In the genomic region with DNA sequence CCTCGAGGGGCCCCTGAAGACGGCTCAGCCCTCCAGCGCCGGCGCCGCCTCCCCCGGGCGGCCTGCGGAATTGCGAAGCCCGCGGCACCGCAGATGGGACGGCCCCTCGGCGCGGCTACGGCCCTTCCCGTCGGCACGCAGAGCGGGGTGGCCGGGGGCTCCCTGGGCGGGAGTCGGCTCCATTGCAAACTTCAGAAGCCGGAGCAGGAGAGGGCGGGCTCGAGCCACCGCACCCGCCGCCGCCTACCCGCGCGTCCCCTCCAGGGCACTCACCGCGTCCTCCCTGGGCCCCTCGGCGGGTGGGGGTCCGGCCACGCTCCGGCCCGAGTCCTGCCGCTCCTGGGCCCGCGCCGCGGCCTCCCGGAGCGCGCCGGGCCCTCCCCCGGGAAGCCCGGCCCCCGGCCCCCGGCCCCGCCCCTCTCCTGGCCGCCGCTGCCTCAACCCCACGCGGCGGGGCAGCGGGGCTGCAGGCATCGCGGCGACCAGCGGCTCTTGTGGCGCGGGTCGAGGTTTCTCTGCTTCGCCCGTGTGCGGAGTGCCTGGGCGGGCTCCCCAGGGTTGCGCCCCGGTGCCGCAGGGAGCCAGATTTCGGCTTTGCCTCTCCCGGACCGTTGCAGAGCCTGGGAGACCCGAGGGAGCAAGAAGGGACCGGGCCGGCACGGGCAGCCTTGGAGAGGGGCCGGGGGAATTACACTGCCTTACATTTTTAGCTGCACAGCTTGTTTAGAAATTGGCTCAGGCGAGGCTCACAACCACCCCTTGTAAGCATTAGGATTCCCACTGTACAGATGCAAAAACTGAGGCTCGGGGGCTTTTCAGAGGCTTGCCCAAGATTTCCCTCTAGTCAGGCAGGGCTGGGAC, we compare ENCODE assay signal across 8 cellular contexts. TPM values are rescaled to one million over a fixed set of nuclear protein-coding genes. Genes with fewer than 3 reads are reported as not detected.
DNase-seq lines count a peak whose midpoint lies in the region; ATAC-seq, FAIRE-seq and TF ChIP-seq lines count a peak whose summit lies in the region.

A gene (minus strand): TSS at position 359 of the 861 bp plus-strand sequence. CDS start 3,707 bp downstream, outside the sequence.

- no peak for FAIRE-seq in pancreas (lab: Jason Lieb, UNC)

- H3K4me3 Mint-ChIP-seq in activated naive CD8-positive, alpha-beta T cell treated with anti-CD3 and anti-CD28 coated beads, Interleukin-2, amount 10 ng/mL, durations not matched to agents 7 days and 5 days, result peak within 1 kb of the TSS; percentile 77

- peak; percentile 53 for ATAC-seq in PC-3
- peak; percentile 57 for ATAC-seq in activated naive CD8-positive, alpha-beta T cell treated with anti-CD3 and anti-CD28 coated beads, Interleukin-2, amount 10 ng/mL, durations not matched to agents 7 days and 5 days (ENCODE audit: low read depth)
- peak; percentile 63 for ATAC-seq in Right ventricle myocardium superior (ENCODE audit: poor library complexity)
- peak; percentile 69 to 80 (median 76) for ATAC-seq in pancreas
- ATAC-seq in HG03159 (IDR thresholded peaks at IDR 0.05; ENCODE audit: unreplicated experiment), result no peak

- H3K27me3 ChIP-seq in H7 (ENCODE audit: control insufficient read depth, insufficient read depth, low read length) (peaks cover 7% of the 10 kb centered on the region), PC-3 (ENCODE audit: low read length) (no peaks in the 10 kb centered on the region), pancreas (no peaks in the 10 kb centered on the region)

- POLR2A ChIA-PET in PC-3 (lab: Charles Lee; ENCODE audit: unreplicated experiment), result interaction anchor here (1.3 kb wide), 1 partner anchor 29 kb away, joined by 9 read pairs; a partner anchor contains a TSS
- POLR2A ChIA-PET in activated naive CD8-positive, alpha-beta T cell treated with anti-CD3 and anti-CD28 coated beads, Interleukin-2, amount 10 ng/mL, durations not matched to agents 7 days and 5 days (lab: Charles Lee), result interaction anchor here (0.5 to 2.2 kb wide), 7 partner anchors 8 to 376 kb away, joined by 3 to 19 read pairs (median 5); a partner anchor contains a TSS

- no peaks in the 10 kb centered on the region for H3K9me2 ChIP-seq in PC-3 (replicated peaks; ENCODE audit: low read length)

- peak within 1 kb of the TSS; percentile 87 for H2AFZ ChIP-seq in PC-3 (ENCODE audit: low read length)

- H3F3A ChIP-seq in PC-3 (ENCODE audit: low read length, unreplicated experiment), result no peaks in the 10 kb centered on the region

- DNase-seq in Caki2 (ENCODE audit: low read depth) (no peak), H7 (peak; percentile 92), PC-3 (peak; percentile 63), Right ventricle myocardium superior (peak; percentile 70), pancreas (peak in 5 of 6 donors; percentile 63 to 85 (median 79)), COLO829 (ENCODE audit: low spot score) (no peak)
- peak; percentile 61 for DNase-seq in activated naive CD8-positive, alpha-beta T cell treated with anti-CD3 and anti-CD28 coated beads, Interleukin-2, amount 10 ng/mL, durations not matched to agents 7 days and 5 days

- H4K20me1 ChIP-seq in PC-3 (ENCODE audit: low read length), result no peaks in the 10 kb centered on the region

- TSS peak; percentile 48 for BruUV-seq in PC-3 (replicated peaks; lab: Mats Ljungman, UMichigan)

- H3K4me2 ChIP-seq in PC-3 (ENCODE audit: low read length), result peak within 1 kb of the TSS; percentile 97

- peaks cover 22% of the 10 kb centered on the region for H3K4me1 ChIP-seq in PC-3 (ENCODE audit: insufficient read depth, low read length)
- peaks cover 0 to 14% (median 9%) of the 10 kb centered on the region in 3 donors for H3K4me1 ChIP-seq in pancreas

- peaks cover 55% of the 10 kb centered on the region for H3K27me3 Mint-ChIP-seq in activated naive CD8-positive, alpha-beta T cell treated with anti-CD3 and anti-CD28 coated beads, Interleukin-2, amount 10 ng/mL, durations not matched to agents 7 days and 5 days

- CTCF ChIA-PET in PC-3 (lab: Charles Lee), result interaction anchor here (0.7 to 1.5 kb wide), 3 partner anchors 28 to 73 kb away, joined by 3 to 13 read pairs (median 10); a partner anchor contains a TSS

- no peaks in the 10 kb centered on the region for H3K9me3 Mint-ChIP-seq in activated naive CD8-positive, alpha-beta T cell treated with anti-CD3 and anti-CD28 coated beads, Interleukin-2, amount 10 ng/mL, durations not matched to agents 7 days and 5 days

- in situ Hi-C loops in Caki2 (cut with HindIII; ENCODE audit: low pct_unique_long_range_greater_than_20kb, low sequenced_read_pairs), result no loop called here

- 1% methylated on average over 61 to 87 of the region's 87 CpGs for WGBS in pancreas, 2 donors

- intact Hi-C loops in PC-3 (cut with micrococcal nuclease), result no loop called here
- intact Hi-C loops in Right ventricle myocardium superior (cut with DNase I), result no loop called here
- intact Hi-C loops in pancreas (cut with DNase I), result no loop called here

- H3K27ac ChIP-seq in PC-3 (ENCODE audit: low read length) (peak within 1 kb of the TSS; percentile 81), pancreas (peak within 1 kb of the TSS; percentile 76 to 86 (median 78))

- H3K4me3 ChIP-seq in H7 (ENCODE audit: insufficient read depth, low read depth, low read length) (peak within 1 kb of the TSS; percentile 79), PC-3 (ENCODE audit: low read length) (peak within 1 kb of the TSS; percentile 90), pancreas (peak within 1 kb of the TSS; percentile 65 to 84 (median 68))

- no peak within 1 kb of the TSS for H3K27ac Mint-ChIP-seq in activated naive CD8-positive, alpha-beta T cell treated with anti-CD3 and anti-CD28 coated beads, Interleukin-2, amount 10 ng/mL, durations not matched to agents 7 days and 5 days

- no peaks in the 10 kb centered on the region for H3K9me3 ChIP-seq in PC-3 (ENCODE audit: low read length)
- no peaks in the 10 kb centered on the region for H3K9me3 ChIP-seq in pancreas

- H3K36me3 Mint-ChIP-seq in activated naive CD8-positive, alpha-beta T cell treated with anti-CD3 and anti-CD28 coated beads, Interleukin-2, amount 10 ng/mL, durations not matched to agents 7 days and 5 days, result no peaks in the 10 kb centered on the region

- peak within 1 kb of the TSS; percentile 85 for H3K9ac ChIP-seq in PC-3 (ENCODE audit: low read length)

- H3K4me1 Mint-ChIP-seq in activated naive CD8-positive, alpha-beta T cell treated with anti-CD3 and anti-CD28 coated beads, Interleukin-2, amount 10 ng/mL, durations not matched to agents 7 days and 5 days, result peaks cover 10% of the 10 kb centered on the region

- TF ChIP-seq CTCF in PC-3 (conservative IDR thresholded peaks at IDR 0.05; ENCODE audit: low read depth, low read length), result no peak
- TF ChIP-seq CTCF in pancreas (IDR thresholded peaks at IDR 0.05), result peak in 1 of 4 donors; percentile 8

- H3K36me3 ChIP-seq in H7 (replicated peaks; ENCODE audit: control insufficient read depth, insufficient read depth, low read length) (peaks cover 4% of the 10 kb centered on the region), PC-3 (ENCODE audit: low read depth, low read length) (no peaks in the 10 kb centered on the region), pancreas (no peaks in the 10 kb centered on the region)

- H3K79me2 ChIP-seq in PC-3 (ENCODE audit: low read length), result peaks cover 46% of the 10 kb centered on the region

RNA-seq across cellular contexts. Expression of the gene that starts here (rescaled TPM):
- 31.9 and 35.9 TPM in 2 replicates for total RNA-seq in Caki2 (2014; rRNA removed; shearing (Covaris generic); ENCODE audit: low replicate concordance)
- 67.6 and 76.2 TPM in 2 replicates for total RNA-seq in H7 (2014; rRNA removed; shearing (Covaris generic))
- 83.9 and 129 TPM in 2 replicates for total RNA-seq in PC-3 (2014; rRNA removed)
- 1 to 10 TPM; 1.1 to 1.3 TPM for total RNA-seq in activated naive CD8-positive, alpha-beta T cell treated with anti-CD3 and anti-CD28 coated beads, Interleukin-2, amount 10 ng/mL, durations not matched to agents 7 days and 5 days
- total RNA-seq in Right ventricle myocardium superior, result 175 TPM
- total RNA-seq in pancreas, result 10 to 100 TPM; 16.5 to 39.9 (median 29.6) TPM
- 10 to 100 TPM; 28.1 to 31.3 TPM for polyA plus RNA-seq in pancreas

Comparison
In these comparisons a context has a peak if more than half of its experiments do, and no peak if none do; other contexts are left out.
1. RNA of the gene that starts here (total RNA-seq): 175 TPM in Right ventricle myocardium superior (single experiment), 83.9 to 129 TPM in PC-3, 67.6 to 76.2 TPM in H7, 31.9 to 35.9 TPM in Caki2 and 16.5 to 39.9 TPM in pancreas; 1.1 to 1.3 TPM in activated naive CD8-positive, alpha-beta T cell treated with anti-CD3 and anti-CD28 coated beads, Interleukin-2, amount 10 ng/mL, durations not matched to agents 7 days and 5 days; every median in the first group is over 4 times any median in the second.
2. DNase-seq: peak in H7 (single experiment), PC-3 (single experiment), activated naive CD8-positive, alpha-beta T cell treated with anti-CD3 and anti-CD28 coated beads, Interleukin-2, amount 10 ng/mL, durations not matched to agents 7 days and 5 days (single experiment), Right ventricle myocardium superior (single experiment) and pancreas (5 of 6); none in Caki2 (single experiment) and COLO829 (single experiment).
3. Peak in every context shown above with its lines, with median percentiles within 50 percentile points of each other: H3K4me3 ChIP-seq.